ENCODE assay signal across 8 cellular contexts in the genomic region with DNA sequence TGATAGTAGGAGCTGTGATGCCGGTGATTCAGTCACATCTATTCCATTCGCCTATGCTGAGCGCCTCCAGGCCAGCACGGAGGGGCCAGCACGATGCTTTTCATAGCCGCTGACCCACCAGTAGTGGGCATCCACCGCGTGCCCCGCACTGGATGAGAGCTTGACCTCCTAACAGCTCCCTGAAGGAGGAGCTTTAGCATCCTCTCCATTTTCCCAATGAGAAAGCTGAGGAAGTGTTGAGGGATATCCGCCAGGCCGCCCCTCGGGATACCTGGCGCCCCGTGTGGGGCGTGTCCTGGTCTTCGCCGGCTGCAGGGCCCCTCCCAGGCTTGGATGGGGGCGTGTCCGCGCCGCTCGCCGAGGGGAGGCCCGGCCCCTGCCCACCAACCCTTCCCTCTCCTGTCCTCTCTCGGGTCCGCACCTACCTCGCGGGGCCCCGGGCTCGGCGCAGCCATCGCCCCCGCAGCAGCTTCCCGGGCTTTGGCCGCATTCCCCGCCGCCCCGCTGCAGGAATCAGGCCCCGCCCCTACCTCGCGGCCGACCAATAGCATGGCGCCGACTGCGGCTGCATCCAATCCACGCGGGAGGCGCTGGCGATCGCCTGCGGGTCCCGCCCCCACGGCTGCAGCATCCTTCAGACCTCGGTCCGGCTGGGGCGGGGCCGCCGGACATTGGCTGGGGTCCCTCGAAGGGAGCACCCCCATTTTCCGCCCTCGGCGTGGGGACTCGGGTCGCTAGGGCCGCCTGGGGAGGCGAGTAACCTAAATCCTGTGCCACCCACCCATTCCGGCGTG. TPM values are rescaled to one million over a fixed set of nuclear protein-coding genes. Genes with fewer than 3 reads are reported as not detected.
DNase-seq lines count a peak whose midpoint lies in the region; ATAC-seq and TF ChIP-seq lines count a peak whose summit lies in the region.

A gene with protein sequence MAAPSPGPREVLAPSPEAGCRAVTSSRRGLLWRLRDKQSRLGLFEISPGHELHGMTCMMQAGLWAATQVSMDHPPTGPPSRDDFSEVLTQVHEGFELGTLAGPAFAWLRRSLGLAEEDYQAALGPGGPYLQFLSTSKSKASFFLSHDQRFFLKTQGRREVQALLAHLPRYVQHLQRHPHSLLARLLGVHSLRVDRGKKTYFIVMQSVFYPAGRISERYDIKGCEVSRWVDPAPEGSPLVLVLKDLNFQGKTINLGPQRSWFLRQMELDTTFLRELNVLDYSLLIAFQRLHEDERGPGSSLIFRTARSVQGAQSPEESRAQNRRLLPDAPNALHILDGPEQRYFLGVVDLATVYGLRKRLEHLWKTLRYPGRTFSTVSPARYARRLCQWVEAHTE (minus strand): TSS at position 480 of the 794 bp plus-strand sequence. CDS start 25 bp downstream, at position 455.

- H3K9me3 ChIP-seq in left ventricle myocardium inferior (replicated peaks), result no peaks in the 10 kb centered on the region

- H3K27ac Mint-ChIP-seq in GM23338, result peak within 1 kb of the TSS; percentile 44; the same call in 1 of the 2 replicates

- DNase-seq in GM03348 (ENCODE audit: low spot score) (peak; percentile 98), GM23338 (ENCODE audit: low spot score) (peak; percentile 96), LHCN-M2 (ENCODE audit: low read depth) (peak; percentile 81), T follicular helper cell (ENCODE audit: low read depth) (peak; percentile 56), anterior cingulate cortex (lab: John Stamatoyannopoulos, UW) (peak; percentile 15 to 88 (median 77)), left ventricle myocardium inferior (peak; percentile 87), pons (ENCODE audit: low spot score) (peak; percentile 65)

- H3K27ac ChIP-seq in GM23338 (ENCODE audit: low read depth) (peak within 1 kb of the TSS; percentile 89), left ventricle myocardium inferior (replicated peaks) (no peak within 1 kb of the TSS)

- peaks cover 8% of the 10 kb centered on the region; the same call in 1 of the 2 replicates for H4K20me1 ChIP-seq in GM23338 (replicated peaks; ENCODE audit: insufficient read depth)

- no peaks in the 10 kb centered on the region for H3K79me2 ChIP-seq in GM23338 (replicated peaks; ENCODE audit: insufficient read depth)

- peaks cover 11% of the 10 kb centered on the region for H3K27me3 ChIP-seq in GM23338 (ENCODE audit: insufficient read depth)
- H3K27me3 ChIP-seq in left ventricle myocardium inferior (ENCODE audit: low read depth), result peaks cover 44% of the 10 kb centered on the region

- peak; percentile 54 for ATAC-seq in GM23338
- ATAC-seq in GM18519 (IDR thresholded peaks at IDR 0.05; ENCODE audit: low FRiP score, unreplicated experiment), result no peak

- H3K27me3 Mint-ChIP-seq in GM23338 (ENCODE audit: insufficient read depth, low read depth, poor library complexity), result peaks cover 30% of the 10 kb centered on the region

- H3K4me1 ChIP-seq in GM23338 (ENCODE audit: insufficient read depth) (peaks cover 27% of the 10 kb centered on the region), left ventricle myocardium inferior (peaks cover 39% of the 10 kb centered on the region)

- peak within 1 kb of the TSS; percentile 71 for H3K4me3 Mint-ChIP-seq in GM23338

- H3F3A ChIP-seq in GM23338 (replicated peaks; ENCODE audit: low read depth), result peaks cover 16% of the 10 kb centered on the region

- no peaks in the 10 kb centered on the region for H3K36me3 ChIP-seq in GM23338 (ENCODE audit: insufficient read depth)
- peaks cover 9% of the 10 kb centered on the region for H3K36me3 ChIP-seq in left ventricle myocardium inferior

- peak within 1 kb of the TSS; percentile 74; the same call in 1 of the 2 replicates for H2AFZ ChIP-seq in GM23338

- H3K9me3 Mint-ChIP-seq in GM23338, result no peaks in the 10 kb centered on the region

- TF ChIP-seq CTCF in GM23338 (conservative IDR thresholded peaks at IDR 0.05; ENCODE audit: low read depth in 2 of 2) (peak; percentile 15 to 29; a peak in 2 of 4 replicates), left ventricle myocardium inferior (IDR thresholded peaks at IDR 0.05; ENCODE audit: borderline replicate concordance) (no peak)

- H3K4me1 Mint-ChIP-seq in GM23338, result peaks cover 31% of the 10 kb centered on the region

- H3K4me3 ChIP-seq in GM23338 (peak within 1 kb of the TSS; percentile 70), left ventricle myocardium inferior (peak within 1 kb of the TSS; percentile 69)

- H3K9me2 ChIP-seq in GM23338 (ENCODE audit: insufficient read depth), result no peaks in the 10 kb centered on the region

- intact Hi-C loops in left ventricle myocardium inferior (cut with micrococcal nuclease), result no loop called here

- peaks cover 3% of the 10 kb centered on the region; the same call in 1 of the 3 replicates for H3K36me3 Mint-ChIP-seq in GM23338 (ENCODE audit: low read depth)

- H3K4me2 ChIP-seq in GM23338, result peak within 1 kb of the TSS; percentile 92

TF ChIP-seq in GM23338, 12 proteins besides CTCF, POLR2A, EP300 and RAD21 (continues in another document):
- TF ChIP-seq JUNB (IDR thresholded peaks at IDR 0.05; ENCODE audit: unreplicated experiment) (no peak), STAT1 (IDR thresholded peaks at IDR 0.05; ENCODE audit: unreplicated experiment) (no peak), POLR2AphosphoS5 (IDR thresholded peaks at IDR 0.05; ENCODE audit: low read depth) (peak; percentile 78), NANOG (IDR thresholded peaks at IDR 0.05; ENCODE audit: borderline replicate concordance) (no peak)
- TF ChIP-seq, protein P1, sequence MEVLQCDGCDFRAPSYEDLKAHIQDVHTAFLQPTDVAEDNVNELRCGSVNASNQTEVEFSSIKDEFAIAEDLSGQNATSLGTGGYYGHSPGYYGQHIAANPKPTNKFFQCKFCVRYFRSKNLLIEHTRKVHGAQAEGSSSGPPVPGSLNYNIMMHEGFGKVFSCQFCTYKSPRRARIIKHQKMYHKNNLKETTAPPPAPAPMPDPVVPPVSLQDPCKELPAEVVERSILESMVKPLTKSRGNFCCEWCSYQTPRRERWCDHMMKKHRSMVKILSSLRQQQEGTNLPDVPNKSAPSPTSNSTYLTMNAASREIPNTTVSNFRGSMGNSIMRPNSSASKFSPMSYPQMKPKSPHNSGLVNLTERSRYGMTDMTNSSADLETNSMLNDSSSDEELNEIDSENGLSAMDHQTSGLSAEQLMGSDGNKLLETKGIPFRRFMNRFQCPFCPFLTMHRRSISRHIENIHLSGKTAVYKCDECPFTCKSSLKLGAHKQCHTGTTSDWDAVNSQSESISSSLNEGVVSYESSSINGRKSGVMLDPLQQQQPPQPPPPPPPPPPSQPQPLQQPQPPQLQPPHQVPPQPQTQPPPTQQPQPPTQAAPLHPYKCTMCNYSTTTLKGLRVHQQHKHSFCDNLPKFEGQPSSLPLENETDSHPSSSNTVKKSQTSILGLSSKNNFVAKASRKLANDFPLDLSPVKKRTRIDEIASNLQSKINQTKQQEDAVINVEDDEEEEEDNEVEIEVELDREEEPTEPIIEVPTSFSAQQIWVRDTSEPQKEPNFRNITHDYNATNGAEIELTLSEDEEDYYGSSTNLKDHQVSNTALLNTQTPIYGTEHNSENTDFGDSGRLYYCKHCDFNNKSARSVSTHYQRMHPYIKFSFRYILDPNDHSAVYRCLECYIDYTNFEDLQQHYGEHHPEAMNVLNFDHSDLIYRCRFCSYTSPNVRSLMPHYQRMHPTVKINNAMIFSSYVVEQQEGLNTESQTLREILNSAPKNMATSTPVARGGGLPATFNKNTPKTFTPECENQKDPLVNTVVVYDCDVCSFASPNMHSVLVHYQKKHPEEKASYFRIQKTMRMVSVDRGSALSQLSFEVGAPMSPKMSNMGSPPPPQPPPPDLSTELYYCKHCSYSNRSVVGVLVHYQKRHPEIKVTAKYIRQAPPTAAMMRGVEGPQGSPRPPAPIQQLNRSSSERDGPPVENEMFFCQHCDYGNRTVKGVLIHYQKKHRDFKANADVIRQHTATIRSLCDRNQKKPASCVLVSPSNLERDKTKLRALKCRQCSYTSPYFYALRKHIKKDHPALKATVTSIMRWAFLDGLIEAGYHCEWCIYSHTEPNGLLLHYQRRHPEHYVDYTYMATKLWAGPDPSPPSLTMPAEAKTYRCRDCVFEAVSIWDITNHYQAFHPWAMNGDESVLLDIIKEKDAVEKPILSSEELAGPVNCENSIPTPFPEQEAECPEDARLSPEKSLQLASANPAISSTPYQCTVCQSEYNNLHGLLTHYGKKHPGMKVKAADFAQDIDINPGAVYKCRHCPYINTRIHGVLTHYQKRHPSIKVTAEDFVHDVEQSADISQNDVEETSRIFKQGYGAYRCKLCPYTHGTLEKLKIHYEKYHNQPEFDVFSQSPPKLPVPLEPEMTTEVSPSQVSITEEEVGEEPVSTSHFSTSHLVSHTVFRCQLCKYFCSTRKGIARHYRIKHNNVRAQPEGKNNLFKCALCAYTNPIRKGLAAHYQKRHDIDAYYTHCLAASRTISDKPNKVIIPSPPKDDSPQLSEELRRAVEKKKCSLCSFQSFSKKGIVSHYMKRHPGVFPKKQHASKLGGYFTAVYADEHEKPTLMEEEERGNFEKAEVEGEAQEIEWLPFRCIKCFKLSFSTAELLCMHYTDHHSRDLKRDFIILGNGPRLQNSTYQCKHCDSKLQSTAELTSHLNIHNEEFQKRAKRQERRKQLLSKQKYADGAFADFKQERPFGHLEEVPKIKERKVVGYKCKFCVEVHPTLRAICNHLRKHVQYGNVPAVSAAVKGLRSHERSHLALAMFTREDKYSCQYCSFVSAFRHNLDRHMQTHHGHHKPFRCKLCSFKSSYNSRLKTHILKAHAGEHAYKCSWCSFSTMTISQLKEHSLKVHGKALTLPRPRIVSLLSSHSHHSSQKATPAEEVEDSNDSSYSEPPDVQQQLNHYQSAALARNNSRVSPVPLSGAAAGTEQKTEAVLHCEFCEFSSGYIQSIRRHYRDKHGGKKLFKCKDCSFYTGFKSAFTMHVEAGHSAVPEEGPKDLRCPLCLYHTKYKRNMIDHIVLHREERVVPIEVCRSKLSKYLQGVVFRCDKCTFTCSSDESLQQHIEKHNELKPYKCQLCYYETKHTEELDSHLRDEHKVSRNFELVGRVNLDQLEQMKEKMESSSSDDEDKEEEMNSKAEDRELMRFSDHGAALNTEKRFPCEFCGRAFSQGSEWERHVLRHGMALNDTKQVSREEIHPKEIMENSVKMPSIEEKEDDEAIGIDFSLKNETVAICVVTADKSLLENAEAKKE (CRISPR knock-in tag; IDR thresholded peaks at IDR 0.05), result no peak
- TF ChIP-seq, protein P2, sequence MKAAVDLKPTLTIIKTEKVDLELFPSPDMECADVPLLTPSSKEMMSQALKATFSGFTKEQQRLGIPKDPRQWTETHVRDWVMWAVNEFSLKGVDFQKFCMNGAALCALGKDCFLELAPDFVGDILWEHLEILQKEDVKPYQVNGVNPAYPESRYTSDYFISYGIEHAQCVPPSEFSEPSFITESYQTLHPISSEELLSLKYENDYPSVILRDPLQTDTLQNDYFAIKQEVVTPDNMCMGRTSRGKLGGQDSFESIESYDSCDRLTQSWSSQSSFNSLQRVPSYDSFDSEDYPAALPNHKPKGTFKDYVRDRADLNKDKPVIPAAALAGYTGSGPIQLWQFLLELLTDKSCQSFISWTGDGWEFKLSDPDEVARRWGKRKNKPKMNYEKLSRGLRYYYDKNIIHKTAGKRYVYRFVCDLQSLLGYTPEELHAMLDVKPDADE (IDR thresholded peaks at IDR 0.05), result peak; percentile 69; the same call in 1 of the 2 replicates

RNA-seq across cellular contexts. Expression of the gene that starts here (rescaled TPM):
- total RNA-seq in GM23338 (2014; rRNA removed; shearing (Covaris generic)), result 7.5 and 13.4 TPM in 2 replicates
- polyA plus RNA-seq in GM23338 (2016; fragmentation: Nextera tagmentation; extraction: Ambion mirVana), result 19.5 and 25.1 TPM in 2 replicates
- total RNA-seq in LHCN-M2 (2014; rRNA removed) (2.0 and 2.6 TPM in 2 replicates), left ventricle myocardium inferior (0.85 TPM)
- polyA plus RNA-seq in LHCN-M2 (2012), result 0.92 TPM

Comparison
In these comparisons a context has a peak if more than half of its experiments do, and no peak if none do; other contexts are left out.
1. Peak in DNase-seq and H3K4me3 ChIP-seq in left ventricle myocardium inferior; RNA of the gene not detected or under 1 TPM.